ENCODE assay signal across 10 cellular contexts in the genomic region with DNA sequence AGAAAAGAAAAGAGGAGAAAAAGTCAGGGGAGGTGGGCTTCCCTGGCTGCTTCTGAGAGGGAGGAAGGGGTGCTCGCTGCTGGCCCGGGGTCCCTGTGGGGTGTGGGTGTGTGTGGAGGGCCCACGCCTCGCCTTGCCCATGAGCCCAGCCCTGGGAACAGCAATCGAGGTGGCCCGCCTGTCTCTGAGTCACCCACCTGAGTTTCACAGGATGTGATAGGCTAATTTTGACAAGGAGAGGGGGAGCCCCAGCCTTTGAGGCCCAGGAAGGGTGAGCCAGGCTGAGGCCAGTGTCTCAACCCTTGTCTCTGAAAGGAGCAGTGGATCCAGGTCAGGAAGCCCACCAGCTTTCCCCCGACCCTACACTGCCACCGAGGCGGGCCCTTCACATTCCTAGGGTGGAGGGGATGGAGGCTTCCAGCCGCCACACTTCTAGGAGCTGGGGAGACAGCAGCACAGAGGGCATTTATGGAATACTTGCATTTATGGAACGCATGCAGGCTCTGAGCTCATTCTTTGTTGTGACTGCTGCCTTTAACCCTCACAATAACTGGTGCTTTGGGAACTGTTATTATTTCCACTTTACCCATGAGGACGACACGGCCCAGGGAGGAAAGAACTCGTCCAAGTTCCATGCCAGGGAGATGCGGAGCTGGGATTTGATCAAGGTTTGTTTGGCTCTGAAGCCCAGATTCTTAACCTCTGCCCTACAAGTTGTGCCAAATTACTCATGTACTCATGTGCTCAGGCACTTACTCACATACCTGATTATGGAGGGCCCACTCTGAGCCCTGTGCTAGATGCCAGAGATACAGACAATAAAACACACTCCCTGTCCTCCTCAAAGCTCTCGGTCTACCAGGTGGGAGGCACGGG. TPM values are rescaled to one million over a fixed set of nuclear protein-coding genes. Genes with fewer than 3 reads are reported as not detected.
DNase-seq lines count a peak whose midpoint lies in the region; ATAC-seq and TF ChIP-seq lines count a peak whose summit lies in the region.
"Had no signal": no experiment of that assay in that cellular context is flagged by ENCODE, and none has a peak within 500 bp of the region (broad histone marks: within the 10 kb centered on the region; RNA-seq: fewer than 3 reads in every experiment).

No MANE protein-coding gene starts in this region.

- no peaks in the 10 kb centered on the region for H3K36me3 Mint-ChIP-seq in CD4-positive, alpha-beta T cell (ENCODE audit: low read depth)

- H3K9me3 ChIP-seq in CD4-positive, alpha-beta T cell (ENCODE audit: control insufficient read depth, low read length): no peaks in the 10 kb centered on the region

- intact Hi-C loops in CD4-positive, alpha-beta T cell (cut with DNase I, micrococcal nuclease): no loop called here

- H3K9me3 Mint-ChIP-seq in CD4-positive, alpha-beta T cell: no peaks in the 10 kb centered on the region

- H3K4me1 Mint-ChIP-seq in CD4-positive, alpha-beta T cell (ENCODE audit: low read depth): no peaks in the 10 kb centered on the region

- TF ChIP-seq CTCF in CD4-positive, alpha-beta T cell (IDR thresholded peaks at IDR 0.05): no peak

- H3K27me3 ChIP-seq in CD4-positive, alpha-beta T cell (ENCODE audit: control insufficient read depth, insufficient read depth, low read length): no peaks in the 10 kb centered on the region

- no peak overlapping the region for H3K27ac ChIP-seq in CD4-positive, alpha-beta T cell (ENCODE audit: low read depth, low read length)
- H3K27ac ChIP-seq: C4-2B had no signal

- peak; percentile 63 for DNase-seq in activated CD8-positive, alpha-beta memory T cell treated with anti-CD3 and anti-CD28 coated beads for 24 hours
- DNase-seq in activated CD8-positive, alpha-beta memory T cell treated with anti-CD3 and anti-CD28 coated beads, Interleukin-2, amount 50 U/mL, for 4 hours: no peak
- DNase-seq in activated T-cell treated with anti-CD3 and anti-CD28 coated beads, Interleukin-2, amount 50 U/mL, for 48 hours: peak; percentile 68 to 72
- peak; percentile 57 for DNase-seq in left lobe of liver (ENCODE audit: low spot score)
- DNase-seq in stromal cell of bone marrow (ENCODE audit: low read depth): peak; percentile 44
- no peak for DNase-seq in NCI-H82 (lab: John Stamatoyannopoulos, UW)
- DNase-seq in CD4-positive, alpha-beta T cell: no peak
- DNase-seq: NCI-H2107 had no signal

- peak; percentile 92 for ATAC-seq in left lobe of liver
- ATAC-seq in GM19023 (IDR thresholded peaks at IDR 0.05; ENCODE audit: unreplicated experiment): no peak
- ATAC-seq in CD4-positive, alpha-beta T cell (ENCODE audit: poor library complexity): no peak

- no peak overlapping the region for H3K27ac Mint-ChIP-seq in CD4-positive, alpha-beta T cell

- no peak overlapping the region for H3K4me3 Mint-ChIP-seq in CD4-positive, alpha-beta T cell

- CTCF ChIA-PET in CD4-positive, alpha-beta T cell (lab: Charles Lee): no interaction called here

- POLR2A ChIA-PET in CD4-positive, alpha-beta T cell (lab: Charles Lee): no interaction called here

- H3K27me3 Mint-ChIP-seq in CD4-positive, alpha-beta T cell: no peaks in the 10 kb centered on the region

RNA-seq across cellular contexts. Expression of gene IFNLR1, which starts 49.3 kb away (rescaled TPM):
- 4.5 TPM for total RNA-seq in left lobe of liver
- 1 to 10 TPM; 1.2 to 1.3 TPM for total RNA-seq in CD4-positive, alpha-beta T cell

Comparison
In these comparisons a context has a peak if more than half of its experiments do, and no peak if none do; other contexts are left out.
1. DNase-seq: peak in activated CD8-positive, alpha-beta memory T cell treated with anti-CD3 and anti-CD28 coated beads for 24 hours (single experiment), activated T-cell treated with anti-CD3 and anti-CD28 coated beads, Interleukin-2, amount 50 U/mL, for 48 hours (2 of 2), left lobe of liver (single experiment) and stromal cell of bone marrow (single experiment); none in activated CD8-positive, alpha-beta memory T cell treated with anti-CD3 and anti-CD28 coated beads, Interleukin-2, amount 50 U/mL, for 4 hours (single experiment), NCI-H82 (single experiment) and CD4-positive, alpha-beta T cell (0 of 10).